In the genomic region with DNA sequence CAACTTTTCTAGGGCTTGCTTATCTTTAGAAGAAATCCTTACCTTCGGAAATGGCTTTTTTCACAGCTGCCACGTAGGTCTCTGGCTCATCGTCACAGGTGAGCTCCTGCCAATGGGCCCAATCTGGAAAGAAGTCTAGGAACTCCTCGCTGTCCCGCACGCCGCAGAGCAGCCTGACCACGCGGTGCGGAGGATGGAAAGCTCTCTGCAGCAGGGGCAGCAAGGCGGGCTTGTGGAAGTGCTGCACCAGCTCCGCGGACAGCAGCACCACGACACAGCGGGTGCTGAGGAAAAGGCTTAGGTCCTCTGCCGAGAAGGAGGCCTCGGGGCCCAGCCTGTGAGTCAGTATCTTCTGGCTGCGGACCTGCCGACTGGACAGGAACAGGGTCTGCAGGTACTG, we compare ENCODE assay signal across 1 cellular context.
TF ChIP-seq lines count a peak whose summit lies in the region.

No MANE protein-coding gene starts in this region.

TF ChIP-seq in H1, 55 proteins besides CTCF, POLR2A, EP300 and RAD21:
- TF ChIP-seq BCL11A (IDR thresholded peaks at IDR 0.05; ENCODE audit: low read depth in 2 of 2, low read length in 2 of 2) (no peak), BACH1 (IDR thresholded peaks at IDR 0.05; ENCODE audit: low read length) (no peak), RXRA (IDR thresholded peaks at IDR 0.05; ENCODE audit: insufficient read depth, low read depth, low read length) (no peak), YY1 (IDR thresholded peaks at IDR 0.05; ENCODE audit: low read depth, low read length) (no peak), SUZ12 (IDR thresholded peaks at IDR 0.05; ENCODE audit: low read length) (no peak), CTBP2 (IDR thresholded peaks at IDR 0.05; ENCODE audit: borderline replicate concordance, insufficient read depth, insufficient read length, low read length) (no peak), ASH2L (IDR thresholded peaks at IDR 0.05; ENCODE audit: low read length) (no peak), TCF12 (IDR thresholded peaks at IDR 0.05; ENCODE audit: low read depth, low read length) (no peak)
